ENCODE assay signal across 26 cellular contexts in genomic region chrX:53324803-53325202, GRCh38.
"Had no signal": no experiment of that assay in that cellular context is flagged by ENCODE, and none has a peak within 500 bp of the region (broad histone marks: within the 10 kb centered on the region; RNA-seq: fewer than 3 reads in every experiment).

No MANE protein-coding gene starts in this region.

- H3K9me3 ChIP-seq: esophagus squamous epithelium, heart right ventricle, left lung, mucosa of descending colon, neutrophil, pancreas, right lobe of liver, suprapubic skin had no signal

- H3K27ac Mint-ChIP-seq: effector memory CD8-positive, alpha-beta T cell; mesothelial cell of epicardium; naive B cell; natural killer cell treated with Interleukin-12 subunit alpha and Interleukin-12 subunit beta and Interleukin-15 and Interleukin-18, amount 100 ng/mL, for 72 hours; stimulated activated naive CD8-positive, alpha-beta T cell treated with anti-CD3 and anti-CD28 coated beads, Interleukin-15, amount 100 ng/mL, for 72 hours; type B pancreatic cell had no signal

- H3K27me3 ChIP-seq: suprapubic skin had no signal

- H3K9me3 Mint-ChIP-seq: effector memory CD8-positive, alpha-beta T cell; natural killer cell treated with Interleukin-12 subunit alpha and Interleukin-12 subunit beta and Interleukin-15 and Interleukin-18, amount 100 ng/mL, for 72 hours; stimulated activated naive CD8-positive, alpha-beta T cell treated with anti-CD3 and anti-CD28 coated beads, Interleukin-15, amount 100 ng/mL, for 72 hours; type B pancreatic cell had no signal

- H3K27ac ChIP-seq: esophagus squamous epithelium, heart right ventricle, left lung, neutrophil, pancreas, right lobe of liver, suprapubic skin had no signal

- H3K4me3 Mint-ChIP-seq: effector memory CD8-positive, alpha-beta T cell; mesothelial cell of epicardium; naive B cell; natural killer cell treated with Interleukin-12 subunit alpha and Interleukin-12 subunit beta and Interleukin-15 and Interleukin-18, amount 100 ng/mL, for 72 hours; neural crest cell; stimulated activated naive CD8-positive, alpha-beta T cell treated with anti-CD3 and anti-CD28 coated beads, Interleukin-15, amount 100 ng/mL, for 72 hours; type B pancreatic cell had no signal

- H3K36me3 ChIP-seq: esophagus squamous epithelium, heart right ventricle, left lung, neutrophil, pancreas, right lobe of liver, suprapubic skin had no signal

- DNase-seq: effector memory CD8-positive, alpha-beta T cell; erythroblast; esophagus squamous epithelium; foreskin melanocyte; glutamatergic neuron; heart right ventricle; hippocampal formation; left cardiac atrium; left lung; mesenchymal stem cell; mucosa of descending colon; naive B cell; pancreas; retina; right lobe of liver; small intestine; stimulated activated CD4-positive, alpha-beta T cell treated with anti-CD3 and anti-CD28 coated beads, Interleukin-15, amount 100 ng/mL, for 24 hours; stimulated activated CD4-positive, alpha-beta T cell treated with anti-CD3 and anti-CD28 coated beads, Interleukin-2, amount 100 ng/mL, for 48 hours; stimulated activated naive CD4-positive, alpha-beta T cell; stimulated activated naive CD8-positive, alpha-beta T cell treated with anti-CD3 and anti-CD28 coated beads, Interleukin-15, amount 100 ng/mL, for 72 hours had no signal

- H3K36me3 Mint-ChIP-seq: mesothelial cell of epicardium; natural killer cell treated with Interleukin-12 subunit alpha and Interleukin-12 subunit beta and Interleukin-15 and Interleukin-18, amount 100 ng/mL, for 72 hours; type B pancreatic cell had no signal

- H3K4me1 ChIP-seq: pancreas had no signal

- H3K4me3 ChIP-seq: esophagus squamous epithelium, heart right ventricle, left lung, mucosa of descending colon, pancreas, right lobe of liver, suprapubic skin had no signal

- ATAC-seq: effector memory CD8-positive, alpha-beta T cell; heart right ventricle; left cardiac atrium; left lung; mucosa of descending colon; natural killer cell treated with Interleukin-12 subunit alpha and Interleukin-12 subunit beta and Interleukin-15 and Interleukin-18, amount 100 ng/mL, for 72 hours; pancreas; right lobe of liver; stimulated activated naive CD8-positive, alpha-beta T cell treated with anti-CD3 and anti-CD28 coated beads, Interleukin-15, amount 100 ng/mL, for 72 hours had no signal
